In genomic region chr10:24991298-24991697, GRCh38 we compare ENCODE assay signal across 1 cellular context.
TF ChIP-seq lines count a peak whose summit lies in the region.

No MANE protein-coding gene starts in this region.

TF ChIP-seq in WTC11, 78 proteins besides CTCF, POLR2A, EP300 and RAD21 (continued from another document):
- TF ChIP-seq ARID4B (CRISPR knock-in tag; IDR thresholded peaks at IDR 0.05; ENCODE audit: borderline replicate concordance) (no peak), ESRRA (CRISPR knock-in tag; IDR thresholded peaks at IDR 0.05; ENCODE audit: borderline replicate concordance) (no peak), CDX4 (CRISPR knock-in tag; IDR thresholded peaks at IDR 0.05; ENCODE audit: borderline replicate concordance) (no peak), ZBTB21 (CRISPR knock-in tag; IDR thresholded peaks at IDR 0.05; ENCODE audit: borderline replicate concordance) (no peak), TEAD1 (CRISPR knock-in tag; IDR thresholded peaks at IDR 0.05) (no peak), CREB1 (CRISPR knock-in tag; IDR thresholded peaks at IDR 0.05) (no peak), NFE2L1 (CRISPR knock-in tag; IDR thresholded peaks at IDR 0.05) (no peak), ETV6 (CRISPR knock-in tag; IDR thresholded peaks at IDR 0.05) (no peak), TP53 (CRISPR knock-in tag; IDR thresholded peaks at IDR 0.05) (no peak), PRDM15 (CRISPR knock-in tag; IDR thresholded peaks at IDR 0.05) (no peak), AR (CRISPR knock-in tag; IDR thresholded peaks at IDR 0.05) (no peak), ZNF532 (CRISPR knock-in tag; IDR thresholded peaks at IDR 0.05; ENCODE audit: borderline replicate concordance) (no peak), ZMAT4 (CRISPR knock-in tag; IDR thresholded peaks at IDR 0.05) (no peak), FOXJ3 (CRISPR knock-in tag; IDR thresholded peaks at IDR 0.05; ENCODE audit: borderline replicate concordance) (no peak), FOXK1 (CRISPR knock-in tag; IDR thresholded peaks at IDR 0.05) (no peak), ZNF425 (CRISPR knock-in tag; conservative IDR thresholded peaks at IDR 0.05) (no peak), EMX1 (CRISPR knock-in tag; IDR thresholded peaks at IDR 0.05) (no peak)
TF ChIP-seq in WTC11: peak in this region for 0.
